Comparison of ENCODE assay signal across 8 cellular contexts in genomic region chr13:98839826-98840769, GRCh38.
DNase-seq lines count a peak whose midpoint lies in the region; ATAC-seq and TF ChIP-seq lines count a peak whose summit lies in the region.

No MANE protein-coding gene starts in this region.

- H3K27ac ChIP-seq in foreskin keratinocyte = no peak overlapping the region
- no peak overlapping the region for H3K27ac ChIP-seq in ovary

- no peaks in the 10 kb centered on the region for H3K9me3 Mint-ChIP-seq in Calu3 (ENCODE audit: low read depth, unreplicated experiment)

- H3K27ac Mint-ChIP-seq in Calu3 (ENCODE audit: unreplicated experiment) = no peak overlapping the region

- H3K4me3 Mint-ChIP-seq in Calu3 (ENCODE audit: low read depth, unreplicated experiment) = no peak overlapping the region

- WGBS in ovary, 3 donors = 37 to 49% (median 39%) methylated on average over 14 of the region's 14 CpGs

- TF ChIP-seq POLR2A in ovary (IDR thresholded peaks at IDR 0.05) = no peak

- H3K4me3 ChIP-seq in ovary = no peak overlapping the region

- peak; percentile 36 for DNase-seq in Calu3
- DNase-seq in GM19240 (ENCODE audit: insufficient read length, low spot score) = peak; percentile 32
- DNase-seq in NCI-H774 (lab: John Stamatoyannopoulos, UW) = peak; percentile 26
- peak; percentile 25 for DNase-seq in activated T-cell treated with anti-CD3 and anti-CD28 coated beads for 24 hours (ENCODE audit: low read depth)
- peak in 1 of 2 donors; percentile 45 for DNase-seq in foreskin keratinocyte
- peak; percentile 29 to 66 (median 50) for DNase-seq in ovary
- no peak for DNase-seq in NCI-H226

- BruUV-seq in Calu3 (replicated peaks; lab: Mats Ljungman, UMichigan) = no TSS peak

- TF ChIP-seq CTCF in Calu3 (IDR thresholded peaks at IDR 0.05; ENCODE audit: unreplicated experiment) (no peak), foreskin keratinocyte (conservative IDR thresholded peaks at IDR 0.05) (peak; percentile 72), ovary (IDR thresholded peaks at IDR 0.05) (peak; percentile 42 to 57 (median 43))

- CTCF ChIA-PET in Calu3 (lab: Charles Lee) = no interaction called here

- H3K36me3 ChIP-seq in ovary = no peaks in the 10 kb centered on the region

- H3K9me3 ChIP-seq in ovary = no peaks in the 10 kb centered on the region

- peaks cover under 1% of the 10 kb centered on the region for H3K4me1 ChIP-seq in foreskin keratinocyte
- no peaks in the 10 kb centered on the region for H3K4me1 ChIP-seq in ovary (ENCODE audit: insufficient read depth)

- intact Hi-C loops in Calu3 (cut with micrococcal nuclease; ENCODE audit: unreplicated experiment) = loop anchor here (5.0 to 10.0 kb wide), 2 partner anchors 192 to 995 kb away; no protein-coding TSS in a partner anchor
- intact Hi-C loops in ovary (cut with DNase I) = loop anchor here in 2 of 4 donors (5.0 to 10.0 kb wide), 2 partner anchors 185 to 192 kb away; no protein-coding TSS in a partner anchor

- H3K27me3 ChIP-seq in foreskin keratinocyte = no peaks in the 10 kb centered on the region
- no peaks in the 10 kb centered on the region for H3K27me3 ChIP-seq in ovary

- no peak for TF ChIP-seq EP300 in ovary (IDR thresholded peaks at IDR 0.05)

- H3K4me1 Mint-ChIP-seq in Calu3 (ENCODE audit: low read depth, unreplicated experiment) = no peaks in the 10 kb centered on the region

- H3K27me3 Mint-ChIP-seq in Calu3 (ENCODE audit: unreplicated experiment) = no peaks in the 10 kb centered on the region

- ATAC-seq in HG03139 (IDR thresholded peaks at IDR 0.05; ENCODE audit: unreplicated experiment) = peak; percentile 91
- ATAC-seq in foreskin keratinocyte = peak; percentile 95

- H3K36me3 Mint-ChIP-seq in Calu3 (ENCODE audit: insufficient read depth, unreplicated experiment) = no peaks in the 10 kb centered on the region
